Comparison of ENCODE assay signal across 8 cellular contexts in the genomic region with DNA sequence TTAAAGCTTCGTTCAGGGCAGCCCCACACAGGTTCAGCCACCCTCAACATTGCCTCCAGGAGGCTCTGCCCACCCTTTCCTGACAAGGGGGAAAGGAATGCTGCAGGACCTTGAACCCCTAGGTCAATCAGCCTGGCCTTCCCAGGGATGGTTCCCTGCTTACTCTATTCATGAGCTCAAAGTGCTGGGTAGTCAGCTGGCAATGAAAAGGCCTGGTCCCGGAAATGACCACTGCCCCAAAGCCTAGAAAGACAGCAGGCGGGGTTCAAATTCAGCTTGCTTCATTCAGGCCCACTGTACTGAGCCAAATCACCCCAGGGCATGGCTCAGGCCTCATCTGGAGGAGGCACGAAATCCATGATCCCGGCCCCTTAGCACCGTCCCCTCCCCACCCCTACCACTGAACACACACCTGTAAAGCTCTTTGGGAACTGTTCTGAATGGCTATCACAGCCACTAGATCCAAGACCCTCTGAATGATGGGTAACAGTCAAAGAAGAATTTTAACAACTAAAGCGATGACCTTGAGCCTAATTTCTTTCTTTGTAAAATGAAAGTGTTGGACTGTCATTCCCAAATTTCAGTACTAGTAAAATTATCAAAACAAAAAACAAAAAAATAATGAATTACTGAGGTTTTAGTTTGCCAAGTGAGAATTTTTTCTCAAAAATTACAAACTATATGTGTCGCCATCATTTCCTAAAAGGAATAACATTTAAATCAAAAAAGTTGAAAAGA. TPM values are rescaled to one million over a fixed set of nuclear protein-coding genes. Genes with fewer than 3 reads are reported as not detected.
DNase-seq lines count a peak whose midpoint lies in the region; ATAC-seq and TF ChIP-seq lines count a peak whose summit lies in the region.

No MANE protein-coding gene starts in this region.

- H3K27me3 Mint-ChIP-seq in naive thymus-derived CD8-positive, alpha-beta T cell, result no peaks in the 10 kb centered on the region

- H3K4me3 Mint-ChIP-seq in naive thymus-derived CD8-positive, alpha-beta T cell, result peak overlapping the region; percentile 85 to 97 (median 95)

- H3K4me3 ChIP-seq in GM12865 (ENCODE audit: low read depth, low read length), result peak overlapping the region; percentile 60
- H3K4me3 ChIP-seq in RWPE2 (ENCODE audit: severe bottlenecking), result peak overlapping the region; percentile 80
- peak overlapping the region; percentile 80 for H3K4me3 ChIP-seq in epithelial cell of proximal tubule (ENCODE audit: low read depth, low read length)

- POLR2A ChIA-PET in naive thymus-derived CD8-positive, alpha-beta T cell (lab: Charles Lee), result interaction anchor here (0.6 kb wide), 1 partner anchor 363 kb away, joined by 3 read pairs; no protein-coding TSS in a partner anchor

- H3K36me3 ChIP-seq in RWPE2 (ENCODE audit: low read depth), result no peaks in the 10 kb centered on the region

- DNase-seq in GM12865 (ENCODE audit: low read depth), result no peak
- DNase-seq in RWPE2 (ENCODE audit: low spot score), result peak; percentile 67
- DNase-seq in epithelial cell of proximal tubule (ENCODE audit: low read depth), result peak; percentile 71
- no peak for DNase-seq in naive thymus-derived CD8-positive, alpha-beta T cell
- DNase-seq in NCI-H1105 (lab: John Stamatoyannopoulos, UW), result no peak
- DNase-seq in NCI-H774 (lab: John Stamatoyannopoulos, UW), result no peak
- no peak for DNase-seq in NCI-H748 treated with DMSO at 0.1 percent for 48 hours (lab: John Stamatoyannopoulos, UW)

- no peaks in the 10 kb centered on the region for H3K9me3 ChIP-seq in RWPE2 (ENCODE audit: severe bottlenecking)

- H3K4me1 ChIP-seq in RWPE2 (ENCODE audit: insufficient read depth, poor library complexity, severe bottlenecking), result peaks cover 17% of the 10 kb centered on the region

- H3K36me3 Mint-ChIP-seq in naive thymus-derived CD8-positive, alpha-beta T cell, result peaks cover 0 to 5% (median 0%) of the 10 kb centered on the region in 3 donors

- TF ChIP-seq CTCF in GM12865 (IDR thresholded peaks at IDR 0.05; ENCODE audit: insufficient read depth, low read depth, low read length, missing control alignments) (no peak), RWPE2 (IDR thresholded peaks at IDR 0.05; ENCODE audit: poor library complexity, severe bottlenecking) (no peak), epithelial cell of proximal tubule (conservative IDR thresholded peaks at IDR 0.05; ENCODE audit: low read depth, low read length) (no peak)

- peak overlapping the region; percentile 88 to 97 (median 96) for H3K27ac Mint-ChIP-seq in naive thymus-derived CD8-positive, alpha-beta T cell

- no peaks in the 10 kb centered on the region for H3K9me3 Mint-ChIP-seq in naive thymus-derived CD8-positive, alpha-beta T cell

- H3K4me1 Mint-ChIP-seq in naive thymus-derived CD8-positive, alpha-beta T cell, result peaks cover 19 to 56% (median 45%) of the 10 kb centered on the region in 4 donors

- ATAC-seq in RWPE2 (ENCODE audit: low read depth) (peak; percentile 69), GM19463 (IDR thresholded peaks at IDR 0.05; ENCODE audit: unreplicated experiment) (no peak)
- no peak for ATAC-seq in naive thymus-derived CD8-positive, alpha-beta T cell

- no peaks in the 10 kb centered on the region for H3K27me3 ChIP-seq in RWPE2 (ENCODE audit: insufficient read depth, poor library complexity, severe bottlenecking)

- peak overlapping the region; percentile 80 for H3K27ac ChIP-seq in RWPE2 (ENCODE audit: poor library complexity, severe bottlenecking)

RNA-seq across cellular contexts. Expression of a gene that starts 1.0 kb away (rescaled TPM):
- 17.6 and 17.7 TPM in 2 replicates for total RNA-seq in epithelial cell of proximal tubule
- 10 to 100 TPM; 27.9 to 34.0 TPM for total RNA-seq in naive thymus-derived CD8-positive, alpha-beta T cell
- 10 to 100 TPM; 20.1 to 34.2 (median 21.8) TPM for polyA plus RNA-seq in naive thymus-derived CD8-positive, alpha-beta T cell

RNA-seq across cellular contexts. Expression of a gene that starts 20.9 kb away (rescaled TPM):
- total RNA-seq in epithelial cell of proximal tubule, result 22.5 and 26.7 TPM in 2 replicates
- 1 to 10 TPM; 6.7 to 7.0 TPM for total RNA-seq in naive thymus-derived CD8-positive, alpha-beta T cell
- 10 to 100 TPM in 2 of 3 donors, 1 to 10 TPM in 1; 9.3 to 17.6 (median 10.8) TPM for polyA plus RNA-seq in naive thymus-derived CD8-positive, alpha-beta T cell

RNA-seq across cellular contexts. Expression of a gene that starts 36.1 kb away (rescaled TPM):
- total RNA-seq in epithelial cell of proximal tubule, result 156 and 225 TPM in 2 replicates
- 10 to 100 TPM; 58.0 to 64.6 TPM for total RNA-seq in naive thymus-derived CD8-positive, alpha-beta T cell
- polyA plus RNA-seq in naive thymus-derived CD8-positive, alpha-beta T cell, result 100 to 1,000 TPM; 133 to 152 (median 142) TPM

Comparison
In these comparisons a context has a peak if more than half of its experiments do, and no peak if none do; other contexts are left out.
1. DNase-seq: peak in RWPE2 (single experiment) and epithelial cell of proximal tubule (single experiment); none in GM12865 (single experiment), naive thymus-derived CD8-positive, alpha-beta T cell (0 of 10), NCI-H1105 (single experiment), NCI-H774 (single experiment) and NCI-H748 treated with DMSO at 0.1 percent for 48 hours (single experiment).
2. Peak in every context shown above with its lines, with median percentiles within 50 percentile points of each other: H3K4me3 ChIP-seq.